Comparison of ENCODE assay signal across 8 cellular contexts in the genomic region with DNA sequence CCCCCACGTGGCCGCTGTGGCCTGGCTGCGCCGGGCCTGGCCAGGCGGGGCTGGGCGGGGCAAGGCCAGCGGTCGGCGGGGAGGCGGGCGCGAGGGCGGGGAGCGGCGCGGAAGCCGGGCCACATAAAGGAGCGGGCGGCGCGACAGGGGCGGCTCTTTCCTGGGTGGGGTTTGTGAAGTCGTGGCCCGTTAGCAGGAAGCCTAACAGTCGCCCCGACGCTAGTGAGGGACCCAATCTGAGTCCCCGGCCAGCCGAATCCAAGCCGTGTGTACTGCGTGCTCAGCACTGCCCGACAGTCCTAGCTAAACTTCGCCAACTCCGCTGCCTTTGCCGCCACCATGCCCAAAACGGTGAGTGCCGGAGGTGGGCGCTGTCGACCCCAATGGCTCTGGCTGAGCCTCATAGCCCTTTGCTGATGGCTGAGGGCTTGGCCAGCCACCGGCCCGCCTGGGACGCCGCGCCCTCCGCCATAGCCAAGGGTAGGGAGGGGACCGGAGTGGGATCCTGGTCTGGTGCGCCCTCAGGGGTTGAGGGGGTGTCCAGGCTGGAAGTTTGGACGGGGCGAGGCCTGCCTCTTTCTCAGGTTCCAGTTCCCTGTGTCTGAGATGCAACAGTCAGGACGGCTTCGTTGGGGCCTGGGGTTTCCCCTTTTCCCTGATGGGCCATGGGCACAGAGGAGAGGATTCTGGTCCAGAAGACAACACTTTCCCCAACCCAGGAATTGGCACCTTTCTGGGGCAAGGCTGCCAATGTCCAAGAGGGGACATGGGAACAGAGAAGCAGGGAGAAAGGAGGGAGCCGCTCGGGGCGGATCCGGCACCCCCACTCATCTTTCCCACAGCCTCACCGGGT. TPM values are rescaled to one million over a fixed set of nuclear protein-coding genes. Genes with fewer than 3 reads are reported as not detected.
A peak's percentile ranks its signal among the peaks of the same experiment; 100 is the strongest.
DNase-seq lines count a peak whose midpoint lies in the region; ATAC-seq, FAIRE-seq and TF ChIP-seq lines count a peak whose summit lies in the region.

A gene (plus strand): TSS at position 152 of the 853 bp plus-strand sequence. CDS start 188 bp downstream, at position 340.

- peaks cover 0 to 6% of the 10 kb centered on the region in 2 experiments for H3K36me3 ChIP-seq in endothelial cell of umbilical vein (ENCODE audit: control insufficient read depth in 2 of 2, extremely low read depth in 1 of 2, insufficient read depth in 2 of 2, low read length in 2 of 2)
- H3K36me3 ChIP-seq in muscle layer of duodenum (ENCODE audit: control insufficient read depth in 1 of 2, insufficient read depth in 2 of 2, low read length in 2 of 2), result no peaks in the 10 kb centered on the region

- H3K27ac ChIP-seq in endothelial cell of umbilical vein (ENCODE audit: insufficient read depth, low read depth, low read length) (peak within 1 kb of the TSS; percentile 94), muscle layer of duodenum (ENCODE audit: low read length) (peak within 1 kb of the TSS; percentile 94)

- BruUV-seq in endothelial cell of umbilical vein (replicated peaks; lab: Mats Ljungman, UMichigan), result TSS peak; percentile 59

- peaks cover 4% of the 10 kb centered on the region for H4K20me1 ChIP-seq in endothelial cell of umbilical vein (replicated peaks; ENCODE audit: control insufficient read depth, extremely low read depth, insufficient read depth, low read length)

- dilution Hi-C loops in endothelial cell of umbilical vein (cut with MboI; ENCODE audit: extremely low pct_ligation_motif_present, low sequenced_read_pairs), result no loop called here

- H3K79me2 ChIP-seq in endothelial cell of umbilical vein (ENCODE audit: control insufficient read depth, insufficient read depth, low read length), result peaks cover 51% of the 10 kb centered on the region

- H3K4me1 ChIP-seq in endothelial cell of umbilical vein (ENCODE audit: control insufficient read depth, extremely low read depth, insufficient read depth, low read length) (peaks cover 19% of the 10 kb centered on the region), muscle layer of duodenum (ENCODE audit: control insufficient read depth in 1 of 2, insufficient read depth in 2 of 2, low read length in 2 of 2) (peaks cover 0 to 18% of the 10 kb centered on the region in 2 donors)

- intact Hi-C loops in endothelial cell of umbilical vein (cut with micrococcal nuclease), result loop anchor here (1.0 to 5.0 kb wide), 6 partner anchors 23 to 320 kb away; no protein-coding TSS in a partner anchor

- peak within 1 kb of the TSS; percentile 27 for H2AFZ ChIP-seq in endothelial cell of umbilical vein (ENCODE audit: low read depth, low read length)

- no peaks in the 10 kb centered on the region for H3K9me3 ChIP-seq in endothelial cell of umbilical vein (replicated peaks; ENCODE audit: control insufficient read depth, insufficient read depth, low read length)
- H3K9me3 ChIP-seq in muscle layer of duodenum (ENCODE audit: control insufficient read depth in 1 of 2, low read length in 2 of 2), result no peaks in the 10 kb centered on the region

- CTCF ChIA-PET in endothelial cell of umbilical vein (lab: Charles Lee), result interaction anchor here (1.0 to 2.9 kb wide), 9 partner anchors 12 to 71 kb away, joined by 3 to 18 read pairs (median 5); no protein-coding TSS in a partner anchor

- POLR2A ChIA-PET in endothelial cell of umbilical vein (lab: Charles Lee), result interaction anchor here (0.7 to 1.7 kb wide), 7 partner anchors 11 to 71 kb away, joined by 3 to 10 read pairs (median 4); no protein-coding TSS in a partner anchor

- FAIRE-seq in endothelial cell of umbilical vein (lab: Jason Lieb, UNC), result no peak

- H3K27me3 ChIP-seq in endothelial cell of umbilical vein (ENCODE audit: control insufficient read depth in 2 of 2, insufficient read depth in 2 of 2, low read length in 2 of 2), result no peaks in the 10 kb centered on the region
- no peaks in the 10 kb centered on the region for H3K27me3 ChIP-seq in muscle layer of duodenum (ENCODE audit: low read depth, low read length)

- ATAC-seq in GM18517 (IDR thresholded peaks at IDR 0.05; ENCODE audit: unreplicated experiment), result peak; percentile 68
- peak; percentile 71 for ATAC-seq in HG02852 (IDR thresholded peaks at IDR 0.05; ENCODE audit: unreplicated experiment)

- peak within 1 kb of the TSS; percentile 95 for H3K9ac ChIP-seq in endothelial cell of umbilical vein (replicated peaks; ENCODE audit: extremely low read depth, insufficient read depth, low read length)

- TF ChIP-seq CTCF in endothelial cell of umbilical vein (IDR thresholded peaks at IDR 0.05; ENCODE audit: extremely low read depth in 1 of 2, insufficient read depth in 1 of 2, low read depth in 1 of 2, low read length in 2 of 2), result peak in 1 of 2 donors; percentile 30

- peak within 1 kb of the TSS; percentile 62 for H3K4me2 ChIP-seq in endothelial cell of umbilical vein (ENCODE audit: insufficient read depth, low read length)

- H3K4me3 ChIP-seq in endothelial cell of umbilical vein (replicated peaks in 1 of 3; ENCODE audit: insufficient read depth in 1 of 3, low read depth in 1 of 3, low read length in 3 of 3) (peak within 1 kb of the TSS; percentile 81 to 93 (median 87)), muscle layer of duodenum (ENCODE audit: low read depth in 1 of 2, low read length in 2 of 2) (peak within 1 kb of the TSS; percentile 80 to 82)

- H3K9me1 ChIP-seq in endothelial cell of umbilical vein (replicated peaks; ENCODE audit: control insufficient read depth, extremely low read depth, insufficient read depth, low read length), result no peaks in the 10 kb centered on the region

- DNase-seq in NCI-H82 treated with DMSO at 0.1 percent for 48 hours (lab: John Stamatoyannopoulos, UW; ENCODE audit: unreplicated experiment), result peak; percentile 27
- peak; percentile 43 for DNase-seq in activated CD8-positive, alpha-beta memory T cell treated with anti-CD3 and anti-CD28 coated beads, Interleukin-2, amount 50 U/mL, for 24 hours (ENCODE audit: extremely low read depth)
- peak; percentile 52 for DNase-seq in endothelial cell of umbilical vein (ENCODE audit: low read depth, low spot score)
- peak; percentile 54 to 76 for DNase-seq in stimulated activated CD8-positive, alpha-beta memory T cell treated with anti-CD3 and anti-CD28 coated beads, Interleukin-7, amount 100 ng/mL, for 4 hours (ENCODE audit: low read depth in 2 of 2)
- no peak for DNase-seq in pons (ENCODE audit: low spot score)

- TF ChIP-seq POLR2A in endothelial cell of umbilical vein (IDR thresholded peaks at IDR 0.05; ENCODE audit: low read depth, low read length), result peak; percentile 76

TF ChIP-seq in endothelial cell of umbilical vein, 7 proteins besides CTCF, POLR2A, EP300 and RAD21:
- TF ChIP-seq, protein P1, sequence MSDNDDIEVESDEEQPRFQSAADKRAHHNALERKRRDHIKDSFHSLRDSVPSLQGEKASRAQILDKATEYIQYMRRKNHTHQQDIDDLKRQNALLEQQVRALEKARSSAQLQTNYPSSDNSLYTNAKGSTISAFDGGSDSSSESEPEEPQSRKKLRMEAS (IDR thresholded peaks at IDR 0.05; ENCODE audit: insufficient read depth, insufficient read length), result no peak
- peak; percentile 86 for TF ChIP-seq POLR2AphosphoS5 (IDR thresholded peaks at IDR 0.05; ENCODE audit: insufficient read depth, low read depth, low read length)

RNA-seq across cellular contexts. Expression of the gene that starts here (rescaled TPM):
- 635 and 658 TPM in 2 replicates for total RNA-seq in endothelial cell of umbilical vein
- polyA plus RNA-seq in endothelial cell of umbilical vein, result 511 and 528 TPM in 2 replicates
- 475 and 549 TPM in 2 replicates for polyA plus RNA-seq in endothelial cell of umbilical vein (2011; cell fraction: cytosol; rRNA removed)
- 738 and 769 TPM in 2 replicates for polyA plus RNA-seq in endothelial cell of umbilical vein (2011; cell fraction: nucleus; rRNA removed)
- polyA plus RNA-seq in endothelial cell of umbilical vein (2012), result 862 and 934 TPM in 2 replicates
- polyA minus RNA-seq in endothelial cell of umbilical vein, result 709 and 797 TPM in 2 replicates
- 123 TPM for polyA minus RNA-seq in endothelial cell of umbilical vein (2011; cell fraction: cytosol; rRNA and poly(A)+ RNA removed)
- polyA minus RNA-seq in endothelial cell of umbilical vein (2011; cell fraction: nucleus; rRNA and poly(A)+ RNA removed), result 296 and 346 TPM in 2 replicates
